Comparison of ENCODE assay signal across 17 cellular contexts in genomic region chr19:3392480-3392879, GRCh38. TPM values are rescaled to one million over a fixed set of nuclear protein-coding genes. Genes with fewer than 3 reads are reported as not detected.
DNase-seq lines count a peak whose midpoint lies in the region; ATAC-seq and TF ChIP-seq lines count a peak whose summit lies in the region.
"Had no signal": no experiment of that assay in that cellular context is flagged by ENCODE, and none has a peak within 500 bp of the region (broad histone marks: within the 10 kb centered on the region; RNA-seq: fewer than 3 reads in every experiment).

No MANE protein-coding gene starts in this region.

- H3K4me3 ChIP-seq in left ventricle myocardium inferior (no peak overlapping the region), dorsolateral prefrontal cortex (no peak overlapping the region), neuronal stem cell (ENCODE audit: low read length in 2 of 2) (no peak overlapping the region), upper lobe of left lung (no peak overlapping the region), endodermal cell (ENCODE audit: low read length) (no peak overlapping the region)

- H3K79me1 ChIP-seq in neuronal stem cell (ENCODE audit: low read depth, low read length), result no peaks in the 10 kb centered on the region

- CTCF ChIA-PET in activated CD8-positive, alpha-beta T cell treated with anti-CD3 and anti-CD28 coated beads, Interleukin-2, amount 10 ng/mL, durations not matched to agents 7 days and 5 days (lab: Charles Lee), result no interaction called here

- intact Hi-C loops in left ventricle myocardium inferior (cut with micrococcal nuclease), result no loop called here
- intact Hi-C loops in left cardiac atrium (cut with DNase I), result no loop called here
- intact Hi-C loops in dorsolateral prefrontal cortex (cut with DNase I), result no loop called here

- no peak overlapping the region for H3K4me2 ChIP-seq in neuronal stem cell (ENCODE audit: insufficient read depth, low read length, poor library complexity, severe bottlenecking)

- no peak overlapping the region for H4K8ac ChIP-seq in neuronal stem cell (ENCODE audit: low read depth, low read length)

- no peak overlapping the region for H2BK120ac ChIP-seq in neuronal stem cell (ENCODE audit: low read depth, low read length)

- peak overlapping the region; percentile 70 for H2AK5ac ChIP-seq in neuronal stem cell (ENCODE audit: low read depth, low read length)

- POLR2A ChIA-PET in activated CD8-positive, alpha-beta T cell treated with anti-CD3 and anti-CD28 coated beads, Interleukin-2, amount 10 ng/mL, durations not matched to agents 7 days and 5 days (lab: Charles Lee), result no interaction called here

- peaks cover 4% of the 10 kb centered on the region for H3K4me1 Mint-ChIP-seq in endodermal cell
- H3K4me1 Mint-ChIP-seq in activated CD8-positive, alpha-beta T cell treated with anti-CD3 and anti-CD28 coated beads, Interleukin-2, amount 10 ng/mL, durations not matched to agents 7 days and 5 days (ENCODE audit: low read depth), result peaks cover 9% of the 10 kb centered on the region

- TF ChIP-seq CTCF in left ventricle myocardium inferior (IDR thresholded peaks at IDR 0.05; ENCODE audit: borderline replicate concordance) (no peak), dorsolateral prefrontal cortex (IDR thresholded peaks at IDR 0.05 in 54 of 56, conservative IDR thresholded peaks at IDR 0.05 in 2 of 56; ENCODE audit: low read depth in 1 of 56, partially characterized antibody in 56 of 56) (no peak), upper lobe of left lung (IDR thresholded peaks at IDR 0.05) (no peak), endodermal cell (conservative IDR thresholded peaks at IDR 0.05) (no peak)

- H3K27ac Mint-ChIP-seq in endodermal cell, result no peak overlapping the region
- no peak overlapping the region for H3K27ac Mint-ChIP-seq in activated CD8-positive, alpha-beta T cell treated with anti-CD3 and anti-CD28 coated beads, Interleukin-2, amount 10 ng/mL, durations not matched to agents 7 days and 5 days
- H3K27ac Mint-ChIP-seq: CD4-positive, alpha-beta memory T cell; HFFc6 had no signal

- no peaks in the 10 kb centered on the region for H3K36me3 Mint-ChIP-seq in endodermal cell (ENCODE audit: low read depth)
- H3K36me3 Mint-ChIP-seq in activated CD8-positive, alpha-beta T cell treated with anti-CD3 and anti-CD28 coated beads, Interleukin-2, amount 10 ng/mL, durations not matched to agents 7 days and 5 days (ENCODE audit: low read depth), result no peaks in the 10 kb centered on the region

- no peak overlapping the region for H3K4me3 Mint-ChIP-seq in endodermal cell
- H3K4me3 Mint-ChIP-seq in activated CD8-positive, alpha-beta T cell treated with anti-CD3 and anti-CD28 coated beads, Interleukin-2, amount 10 ng/mL, durations not matched to agents 7 days and 5 days, result no peak overlapping the region
- H3K4me3 Mint-ChIP-seq: CD4-positive, alpha-beta memory T cell; HFFc6 had no signal

- H3K27me3 Mint-ChIP-seq in endodermal cell (ENCODE audit: insufficient read depth), result peaks cover 8% of the 10 kb centered on the region
- H3K27me3 Mint-ChIP-seq in activated CD8-positive, alpha-beta T cell treated with anti-CD3 and anti-CD28 coated beads, Interleukin-2, amount 10 ng/mL, durations not matched to agents 7 days and 5 days (ENCODE audit: low read depth), result no peaks in the 10 kb centered on the region
- H3K27me3 Mint-ChIP-seq: CD4-positive, alpha-beta memory T cell had no signal

- no peak overlapping the region for H3K14ac ChIP-seq in neuronal stem cell (ENCODE audit: low read length)

- no peak overlapping the region for H4K91ac ChIP-seq in neuronal stem cell (ENCODE audit: low read depth, low read length, poor library complexity)

- H3K4me1 ChIP-seq in left ventricle myocardium inferior, result peaks cover 64% of the 10 kb centered on the region
- peaks cover under 1 to 8% of the 10 kb centered on the region in 2 donors for H3K4me1 ChIP-seq in neuronal stem cell (ENCODE audit: control insufficient read depth in 2 of 2, insufficient read depth in 1 of 2, low read depth in 1 of 2, low read length in 2 of 2)
- H3K4me1 ChIP-seq in upper lobe of left lung, result peaks cover 32 to 45% (median 43%) of the 10 kb centered on the region in 4 donors
- H3K4me1 ChIP-seq in endodermal cell (ENCODE audit: control insufficient read depth, insufficient read depth, low read length), result no peaks in the 10 kb centered on the region

- peak overlapping the region; percentile 23 for H3K4ac ChIP-seq in neuronal stem cell (ENCODE audit: low read length)

- peak overlapping the region; percentile 41 for H2BK12ac ChIP-seq in neuronal stem cell (ENCODE audit: low read length)

- H2AFZ ChIP-seq in neuronal stem cell (ENCODE audit: low read length), result no peak overlapping the region

- H3K9me3 ChIP-seq in left ventricle myocardium inferior (replicated peaks) (no peaks in the 10 kb centered on the region), neuronal stem cell (replicated peaks in 1 of 2; ENCODE audit: control insufficient read depth in 2 of 2, insufficient read depth in 1 of 2, low read depth in 1 of 2, low read length in 2 of 2) (no peaks in the 10 kb centered on the region), upper lobe of left lung (no peaks in the 10 kb centered on the region), endodermal cell (ENCODE audit: control insufficient read depth, low read length) (no peaks in the 10 kb centered on the region)
- H3K9me3 ChIP-seq: BE2C had no signal

- H3K9ac ChIP-seq in neuronal stem cell (ENCODE audit: low read depth, low read length, poor library complexity) (peak overlapping the region; percentile 81), endodermal cell (ENCODE audit: extremely low read depth, low read length, poor library complexity, severe bottlenecking) (no peak overlapping the region)

- H3K18ac ChIP-seq in neuronal stem cell (ENCODE audit: low read length), result peak overlapping the region; percentile 57

- WGBS in neuronal stem cell (ENCODE audit: extremely low coverage in 2 of 2, insufficient read length in 2 of 2, insufficient replicate concordance in 1 of 2), 2 donors, result no CpG with 5 or more reads among the region's 11 CpGs
- WGBS in upper lobe of left lung, 2 donors, result 67 to 84% methylated on average over 6 to 8 of the region's 11 CpGs
- whole genome bisulfite sequencing in endodermal cell (ENCODE audit: insufficient coverage in 1 of 2, insufficient read length in 1 of 2), 2 experiments, result 83 to 89% methylated on average over 7 to 11 of the region's 11 CpGs

- H3K27ac ChIP-seq in left ventricle myocardium inferior (replicated peaks) (peak overlapping the region; percentile 19), dorsolateral prefrontal cortex (peak overlapping the region in 36 of 59 donors; percentile 19 to 70 (median 46)), neuronal stem cell (replicated peaks; ENCODE audit: low read length) (no peak overlapping the region), upper lobe of left lung (peak overlapping the region in 3 of 4 donors; percentile 18 to 53 (median 28)), endodermal cell (ENCODE audit: low read depth, low read length) (no peak overlapping the region)

- DNase-seq in left ventricle myocardium inferior (no peak), left cardiac atrium (no peak), dorsolateral prefrontal cortex (no peak), neuronal stem cell (ENCODE audit: low spot score) (no peak), upper lobe of left lung (no peak), endodermal cell (no peak), NCI-H2081 treated with DMSO at 0.1 percent for 48 hours (lab: John Stamatoyannopoulos, UW) (no peak)
- DNase-seq in activated CD8-positive, alpha-beta T cell treated with anti-CD3 and anti-CD28 coated beads, Interleukin-2, amount 10 ng/mL, durations not matched to agents 7 days and 5 days, result no peak
- DNase-seq: BE2C; CD4-positive, alpha-beta memory T cell; HFFc6; KBM-7; MV-4-11; NCI-H187; NCI-H82; SHP77 treated with DMSO at 0.1 percent for 48 hours had no signal

- no peaks in the 10 kb centered on the region for H3K9me3 Mint-ChIP-seq in endodermal cell
- no peaks in the 10 kb centered on the region for H3K9me3 Mint-ChIP-seq in activated CD8-positive, alpha-beta T cell treated with anti-CD3 and anti-CD28 coated beads, Interleukin-2, amount 10 ng/mL, durations not matched to agents 7 days and 5 days (ENCODE audit: insufficient read depth)
- H3K9me3 Mint-ChIP-seq: CD4-positive, alpha-beta memory T cell; HFFc6 had no signal

- H3K36me3 ChIP-seq in left ventricle myocardium inferior (peaks cover 12% of the 10 kb centered on the region), neuronal stem cell (replicated peaks in 1 of 2; ENCODE audit: control insufficient read depth in 2 of 2, insufficient read depth in 2 of 2, low read length in 2 of 2) (no peaks in the 10 kb centered on the region), upper lobe of left lung (peaks cover 0 to 37% (median 0%) of the 10 kb centered on the region in 4 donors), endodermal cell (ENCODE audit: control insufficient read depth, insufficient read depth, low read length) (no peaks in the 10 kb centered on the region)

- TF ChIP-seq EP300 in upper lobe of left lung (IDR thresholded peaks at IDR 0.05), result no peak

- no peak for TF ChIP-seq POLR2A in upper lobe of left lung (IDR thresholded peaks at IDR 0.05)

- ATAC-seq in left cardiac atrium (no peak), upper lobe of left lung (ENCODE audit: low FRiP score in 2 of 2) (no peak)
- ATAC-seq in activated CD8-positive, alpha-beta T cell treated with anti-CD3 and anti-CD28 coated beads, Interleukin-2, amount 10 ng/mL, durations not matched to agents 7 days and 5 days, result no peak
- ATAC-seq: SK-N-SH treated with all-trans-retinoic acid at 6 μM for 48 hours had no signal

- no peak overlapping the region for H2BK15ac ChIP-seq in neuronal stem cell (ENCODE audit: low read length)

- no peak overlapping the region for H2BK5ac ChIP-seq in neuronal stem cell (ENCODE audit: low read length)

- H3K23ac ChIP-seq in neuronal stem cell (ENCODE audit: low read depth, low read length, poor library complexity), result peak overlapping the region; percentile 55

- H3K27me3 ChIP-seq in left ventricle myocardium inferior (ENCODE audit: low read depth) (no peaks in the 10 kb centered on the region), dorsolateral prefrontal cortex (no peaks in the 10 kb centered on the region), neuronal stem cell (ENCODE audit: control insufficient read depth in 3 of 3, insufficient read depth in 3 of 3, low read depth in 1 of 3, low read length in 3 of 3) (peaks cover 0 to 14% (median 2%) of the 10 kb centered on the region in 3 experiments), upper lobe of left lung (no peaks in the 10 kb centered on the region), endodermal cell (ENCODE audit: control insufficient read depth, insufficient read depth, low read length, poor library complexity, severe bottlenecking) (no peaks in the 10 kb centered on the region)
- H3K27me3 ChIP-seq: BE2C had no signal

RNA-seq across cellular contexts. Expression of gene NFIC, which starts 26.1 kb away (rescaled TPM):
- total RNA-seq in left ventricle myocardium inferior (145 TPM), left cardiac atrium (100 to 1,000 TPM; 144 to 173 TPM), dorsolateral prefrontal cortex (100 to 1,000 TPM in 118 of 120 experiments, 10 to 100 TPM in 2; 98.0 to 269 (median 135) TPM), upper lobe of left lung (100 to 1,000 TPM in 5 of 6 donors, 10 to 100 TPM in 1; 96.1 to 175 (median 154) TPM), endodermal cell (1 to 10 TPM; 5.2 to 6.6 TPM)
- polyA plus RNA-seq in neuronal stem cell (2013, experiment 1 of 2), result 4.0 TPM
- polyA plus RNA-seq in neuronal stem cell (2013, experiment 2 of 2), result 4.5 TPM
- 4.0 TPM for polyA plus RNA-seq in endodermal cell (2013, experiment 1 of 2)
- 3.7 TPM for polyA plus RNA-seq in endodermal cell (2013, experiment 2 of 2)
- total RNA-seq in activated CD8-positive, alpha-beta T cell treated with anti-CD3 and anti-CD28 coated beads, Interleukin-2, amount 10 ng/mL, durations not matched to agents 7 days and 5 days, result 10 to 100 TPM; 13.4 to 14.0 TPM

Comparison
In these comparisons a context has a peak if more than half of its experiments do, and no peak if none do; other contexts are left out.
1. H3K27ac ChIP-seq: peak in left ventricle myocardium inferior (single experiment), dorsolateral prefrontal cortex (36 of 59) and upper lobe of left lung (3 of 4); none in neuronal stem cell (single experiment) and endodermal cell (single experiment).